18 cellular contexts compared by ENCODE assay signal in the genomic region with DNA sequence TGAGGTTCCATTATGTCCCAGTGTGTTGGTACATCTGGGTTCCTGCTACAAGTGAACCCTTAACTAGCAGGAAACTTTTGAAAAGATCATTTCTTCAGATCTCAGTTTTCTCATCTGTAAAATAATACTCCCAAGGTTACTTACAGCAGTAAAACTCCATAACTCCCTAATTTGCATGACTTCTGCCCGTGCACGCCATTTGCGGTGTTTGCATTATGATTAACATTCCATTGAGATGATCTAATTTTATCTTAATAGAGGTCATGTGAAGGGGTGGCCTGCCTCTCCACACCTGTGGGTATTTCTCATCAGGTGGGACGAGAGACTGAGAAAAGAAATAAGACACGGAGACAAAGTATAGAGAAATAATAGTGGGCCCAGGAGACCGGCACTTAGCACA.
"Had no signal": no experiment of that assay in that cellular context is flagged by ENCODE, and none has a peak within 500 bp of the region (broad histone marks: within the 10 kb centered on the region; RNA-seq: fewer than 3 reads in every experiment).

No MANE protein-coding gene starts in this region.

- DNase-seq: activated CD4-positive, alpha-beta T cell treated with anti-CD3 and anti-CD28 coated beads, Interleukin-2, amount 10 ng/mL, durations not matched to agents 7 days and 5 days; activated CD8-positive, alpha-beta memory T cell treated with anti-CD3 and anti-CD28 coated beads, Interleukin-2, amount 50 U/mL, for 48 hours; activated effector memory CD4-positive, alpha-beta T cell treated with Interleukin-2 at 50 U/mL for 16 hours; activated naive CD4-positive, alpha-beta T cell treated with anti-CD3 and anti-CD28 coated beads, Interleukin-2, amount 10 ng/mL, durations not matched to agents 7 days and 5 days; activated naive CD8-positive, alpha-beta T cell treated with anti-CD3 and anti-CD28 coated beads, Interleukin-2, amount 50 U/mL, for 24 hours; activated T-cell treated with anti-CD3 and anti-CD28 coated beads, Interleukin-2, amount 50 U/mL, for 48 hours; anterior cingulate cortex; central memory CD4-positive, alpha-beta T cell; cortex of kidney; esophagus squamous epithelium; hippocampal formation; lower lobe of right lung; stimulated activated CD4-positive, alpha-beta T cell treated with anti-CD3 and anti-CD28 coated beads, Interleukin-4, amount 100 ng/mL, for 24 hours; T-helper 9 cell had no signal

- ATAC-seq: activated CD4-positive, CD25-positive, alpha-beta regulatory T cell treated with anti-CD3 and anti-CD28 coated beads, Interleukin-2, amount 50 U/mL, for 24 hours; activated naive CD8-positive, alpha-beta T cell treated with anti-CD3 and anti-CD28 coated beads, Interleukin-2, amount 50 U/mL, for 24 hours; lower lobe of right lung; natural killer cell treated with Interleukin-12 subunit alpha and Interleukin-12 subunit beta and Interleukin-15 and Interleukin-18, amount 100 ng/mL, for 72 hours; sciatic nerve; stimulated activated effector memory CD8-positive, alpha-beta T cell treated with anti-CD3 and anti-CD28 coated beads, Interleukin-12 subunit alpha, Interleukin-12 subunit beta, amount 100 ng/mL, for 72 hours had no signal
